15 cellular contexts compared by ENCODE assay signal in the genomic region with DNA sequence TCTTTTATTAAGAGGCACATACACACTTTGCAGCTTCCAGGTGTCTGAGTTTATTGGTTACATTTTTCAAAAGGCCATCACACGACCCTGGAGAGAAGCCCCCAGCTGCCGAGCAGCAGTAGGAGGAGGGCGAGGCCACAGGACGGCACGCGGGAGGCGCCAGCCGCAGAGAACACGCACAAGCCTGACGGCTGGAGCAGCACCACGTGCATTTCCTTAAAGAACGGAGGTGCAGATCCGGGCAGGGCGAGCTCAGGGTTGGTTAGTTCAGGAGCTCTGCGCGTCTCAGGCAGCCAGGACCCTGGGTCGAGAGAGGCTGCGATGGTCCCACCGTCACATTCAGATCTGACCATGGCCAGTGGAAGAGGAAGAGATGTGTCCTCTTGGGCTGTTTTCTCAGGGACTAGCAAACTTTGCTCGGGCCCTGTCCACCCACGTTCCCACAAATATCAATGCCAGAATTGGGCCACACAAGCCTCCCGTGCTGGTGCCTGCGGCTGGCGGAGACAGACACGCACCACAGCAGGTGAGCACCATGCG.
"Had no signal": no experiment of that assay in that cellular context is flagged by ENCODE, and none has a peak within 500 bp of the region (broad histone marks: within the 10 kb centered on the region; RNA-seq: fewer than 3 reads in every experiment).

No MANE protein-coding gene starts in this region.

- H3K27ac Mint-ChIP-seq: activated B cell treated with CpG ODN at 0.5 μM for 24 hours; activated CD4-positive, alpha-beta T cell treated with anti-CD3 and anti-CD28 coated beads, Interleukin-2, amount 10 ng/mL, durations not matched to agents 7 days and 5 days; activated naive CD8-positive, alpha-beta T cell; activated T-cell treated with anti-CD3 and anti-CD28 coated beads, Interleukin-2, amount 50 U/mL, for 72 hours; dendritic cell treated with granulocyte-macrophage colony-stimulating factor and Interleukin-4, amounts not matched to agents 40 ng/mL and 50 ng/mL, for 4 days; immature natural killer cell had no signal

- H3K27ac ChIP-seq: thyroid gland had no signal

- H3K4me1 ChIP-seq: thyroid gland had no signal

- DNase-seq: activated B cell treated with CpG ODN at 0.5 μM for 24 hours; activated CD4-positive, alpha-beta T cell treated with anti-CD3 and anti-CD28 coated beads, Interleukin-2, amount 10 ng/mL, durations not matched to agents 7 days and 5 days; activated gamma-delta T cell; activated T-cell treated with anti-CD3 and anti-CD28 coated beads, Interleukin-2, amount 50 U/mL, for 72 hours; effector memory CD8-positive, alpha-beta T cell; immature natural killer cell; mesenchymal stem cell; naive thymus-derived CD8-positive, alpha-beta T cell; stimulated activated CD4-positive, alpha-beta T cell treated with anti-CD3 and anti-CD28 coated beads, Interleukin-12 subunit alpha, Interleukin-12 subunit beta, amount 100 ng/mL, for 4 hours; stimulated activated CD4-positive, alpha-beta T cell treated with anti-CD3 and anti-CD28 coated beads, Interleukin-1b, Interleukin-23, amount 100 ng/mL, for 48 hours; stimulated activated naive CD4-positive, alpha-beta T cell treated with Interleukin-2 at 50 U/mL for 16 hours; SW 1271; thyroid gland had no signal

- H3K9me3 ChIP-seq: thyroid gland had no signal

- H3K27me3 ChIP-seq: thyroid gland had no signal

- H3K4me3 ChIP-seq: thyroid gland had no signal

- H3K36me3 Mint-ChIP-seq: activated naive CD8-positive, alpha-beta T cell; immature natural killer cell; naive thymus-derived CD8-positive, alpha-beta T cell had no signal

- H3K36me3 ChIP-seq: thyroid gland had no signal

- H3K9me3 Mint-ChIP-seq: activated B cell treated with CpG ODN at 0.5 μM for 24 hours; activated CD4-positive, alpha-beta T cell treated with anti-CD3 and anti-CD28 coated beads, Interleukin-2, amount 10 ng/mL, durations not matched to agents 7 days and 5 days; activated T-cell treated with anti-CD3 and anti-CD28 coated beads, Interleukin-2, amount 50 U/mL, for 72 hours; dendritic cell treated with granulocyte-macrophage colony-stimulating factor and Interleukin-4, amounts not matched to agents 40 ng/mL and 50 ng/mL, for 4 days had no signal

- H3K4me3 Mint-ChIP-seq: activated B cell treated with CpG ODN at 0.5 μM for 24 hours; dendritic cell treated with granulocyte-macrophage colony-stimulating factor and Interleukin-4, amounts not matched to agents 40 ng/mL and 50 ng/mL, for 4 days; effector memory CD8-positive, alpha-beta T cell had no signal
